14 cellular contexts compared by ENCODE assay signal in genomic region chr3:17140670-17141505, GRCh38.
A peak's percentile ranks its signal among the peaks of the same experiment; 100 is the strongest.
DNase-seq lines count a peak whose midpoint lies in the region; TF ChIP-seq lines count a peak whose summit lies in the region.
"Had no signal": no experiment of that assay in that cellular context is flagged by ENCODE, and none has a peak within 500 bp of the region (broad histone marks: within the 10 kb centered on the region; RNA-seq: fewer than 3 reads in every experiment).

No MANE protein-coding gene starts in this region.

- H3K27me3 ChIP-seq in GM06990 (replicated peaks; ENCODE audit: control insufficient read depth, insufficient read depth, low read length) (no peaks in the 10 kb centered on the region), neuronal stem cell (ENCODE audit: control insufficient read depth in 3 of 3, insufficient read depth in 3 of 3, low read depth in 1 of 3, low read length in 3 of 3) (no peaks in the 10 kb centered on the region)
- H3K27me3 ChIP-seq: SJSA1 had no signal

- peak; percentile 44; the same call in 1 of the 2 replicates for TF ChIP-seq RAD21 in Ishikawa (IDR thresholded peaks at IDR 0.05; ENCODE audit: low read depth)

- no peaks in the 10 kb centered on the region for H3K36me3 ChIP-seq in GM06990 (ENCODE audit: control insufficient read depth, insufficient read depth, low read length)
- H3K36me3 ChIP-seq in neuronal stem cell (replicated peaks in 1 of 2; ENCODE audit: control insufficient read depth in 2 of 2, insufficient read depth in 2 of 2, low read length in 2 of 2), result no peaks in the 10 kb centered on the region
- H3K36me3 ChIP-seq: SJSA1 had no signal

- no peak overlapping the region for H2AFZ ChIP-seq in neuronal stem cell (ENCODE audit: low read length)

- H2BK12ac ChIP-seq in neuronal stem cell (ENCODE audit: low read length), result no peak overlapping the region

- H3K18ac ChIP-seq in neuronal stem cell (ENCODE audit: low read length), result peak overlapping the region; percentile 68

- no peak for DNase-seq in GM06990 (ENCODE audit: extremely low read depth, insufficient read length)
- DNase-seq in dermis blood vessel endothelial cell, result peak; percentile 10
- DNase-seq in neuronal stem cell (ENCODE audit: low spot score), result no peak
- DNase-seq in NCI-H748 treated with DMSO at 0.1 percent for 48 hours (lab: John Stamatoyannopoulos, UW), result no peak
- DNase-seq in SIG-M5 (lab: John Stamatoyannopoulos, UW), result no peak
- DNase-seq in UCSD-AML1 (lab: John Stamatoyannopoulos, UW; ENCODE audit: unreplicated experiment), result no peak
- no peak for DNase-seq in ACHN
- DNase-seq: activated T-cell treated with anti-CD3 and anti-CD28 coated beads for 4 hours, COR-L47, MM.1S, NCI-H446, retina had no signal

- H2BK5ac ChIP-seq in neuronal stem cell (ENCODE audit: low read length), result no peak overlapping the region

- no peak overlapping the region for H3K9ac ChIP-seq in neuronal stem cell (ENCODE audit: low read depth, low read length, poor library complexity)

- H3K27ac ChIP-seq in neuronal stem cell (replicated peaks; ENCODE audit: low read length), result no peak overlapping the region
- H3K27ac ChIP-seq: SJSA1 had no signal

- no peak overlapping the region for H4K91ac ChIP-seq in neuronal stem cell (ENCODE audit: low read depth, low read length, poor library complexity)

- H3K4me3 ChIP-seq in GM06990 (replicated peaks; ENCODE audit: low read depth, low read length), result no peak overlapping the region
- H3K4me3 ChIP-seq in neuronal stem cell (ENCODE audit: low read length in 2 of 2), result no peak overlapping the region
- H3K4me3 ChIP-seq: SJSA1 had no signal

- in situ Hi-C loops in ACHN (cut with HindIII; ENCODE audit: low pct_ligation_motif_present, low pct_unique_long_range_greater_than_20kb, low sequenced_read_pairs), result no loop called here

- peak overlapping the region; percentile 15 for H3K14ac ChIP-seq in neuronal stem cell (ENCODE audit: low read length)

- H3K4ac ChIP-seq in neuronal stem cell (ENCODE audit: low read length), result no peak overlapping the region

- H3K4me2 ChIP-seq in neuronal stem cell (ENCODE audit: insufficient read depth, low read length, poor library complexity, severe bottlenecking), result no peak overlapping the region

- H4K8ac ChIP-seq in neuronal stem cell (ENCODE audit: low read depth, low read length), result no peak overlapping the region

- peaks cover 0 to 5% of the 10 kb centered on the region in 2 donors for H3K9me3 ChIP-seq in neuronal stem cell (replicated peaks in 1 of 2; ENCODE audit: control insufficient read depth in 2 of 2, insufficient read depth in 1 of 2, low read depth in 1 of 2, low read length in 2 of 2)
- H3K9me3 ChIP-seq: SJSA1 had no signal

- no peak for TF ChIP-seq EP300 in Ishikawa (IDR thresholded peaks at IDR 0.05; ENCODE audit: borderline replicate concordance)

- no peak overlapping the region for H2BK120ac ChIP-seq in neuronal stem cell (ENCODE audit: low read depth, low read length)

- H3K23ac ChIP-seq in neuronal stem cell (ENCODE audit: low read depth, low read length, poor library complexity), result no peak overlapping the region

- H2BK15ac ChIP-seq in neuronal stem cell (ENCODE audit: low read length), result no peak overlapping the region

- no peaks in the 10 kb centered on the region for H3K4me1 ChIP-seq in neuronal stem cell (ENCODE audit: control insufficient read depth in 2 of 2, insufficient read depth in 1 of 2, low read depth in 1 of 2, low read length in 2 of 2)
- H3K4me1 ChIP-seq: SJSA1 had no signal

- TF ChIP-seq CTCF in GM06990 (IDR thresholded peaks at IDR 0.05; ENCODE audit: insufficient read depth, low read length, poor library complexity, severe bottlenecking), result peak; percentile 39

- no CpG with 5 or more reads among the region's 13 CpGs for WGBS in neuronal stem cell (ENCODE audit: extremely low coverage in 2 of 2, insufficient read length in 2 of 2, insufficient replicate concordance in 1 of 2), 2 donors

- H3K79me1 ChIP-seq in neuronal stem cell (ENCODE audit: low read depth, low read length), result no peaks in the 10 kb centered on the region

- H2AK5ac ChIP-seq in neuronal stem cell (ENCODE audit: low read depth, low read length), result no peak overlapping the region

TF ChIP-seq in Ishikawa, 13 proteins besides CTCF, POLR2A, EP300 and RAD21:
- TF ChIP-seq TEAD4 (IDR thresholded peaks at IDR 0.05) (no peak), EGR1 (IDR thresholded peaks at IDR 0.05) (no peak), MAX (IDR thresholded peaks at IDR 0.05) (no peak), CEBPB (IDR thresholded peaks at IDR 0.05) (no peak), TCF12 (IDR thresholded peaks at IDR 0.05; ENCODE audit: low read depth) (no peak), REST (IDR thresholded peaks at IDR 0.05; ENCODE audit: low read depth) (no peak), USF1 (IDR thresholded peaks at IDR 0.05) (no peak), YY1 (IDR thresholded peaks at IDR 0.05; ENCODE audit: low read depth) (no peak), ZBTB7A (IDR thresholded peaks at IDR 0.05; ENCODE audit: low read depth) (no peak), TAF1 (IDR thresholded peaks at IDR 0.05; ENCODE audit: low read depth) (no peak), NFIC (IDR thresholded peaks at IDR 0.05) (no peak), FOXM1 (IDR thresholded peaks at IDR 0.05; ENCODE audit: borderline replicate concordance, low read depth) (no peak), CREB1 (IDR thresholded peaks at IDR 0.05; ENCODE audit: low read depth) (no peak)
